In genomic region chr1:22118291-22118992, GRCh38 we compare ENCODE assay signal across 19 cellular contexts. TPM values are rescaled to one million over a fixed set of nuclear protein-coding genes. Genes with fewer than 3 reads are reported as not detected.
DNase-seq lines count a peak whose midpoint lies in the region; ATAC-seq and TF ChIP-seq lines count a peak whose summit lies in the region.
"Had no signal": no experiment of that assay in that cellular context is flagged by ENCODE, and none has a peak within 500 bp of the region (broad histone marks: within the 10 kb centered on the region; RNA-seq: fewer than 3 reads in every experiment).

No MANE protein-coding gene starts in this region.

- peaks cover 16% of the 10 kb centered on the region for H3K4me1 Mint-ChIP-seq in activated T-cell treated with anti-CD3 and anti-CD28 coated beads, Interleukin-2, amount 50 U/mL, for 72 hours (ENCODE audit: low read depth)
- peaks cover 50 to 79% of the 10 kb centered on the region in 2 donors for H3K4me1 Mint-ChIP-seq in stimulated activated naive B cell treated with anti-CD40 and anti-IgM and Interleukin-4, amounts not matched to agents 10 μg/mL and 1 μg/mL and 100 μg/mL, for 72 hours

- no peak overlapping the region for H3K4me3 Mint-ChIP-seq in activated T-cell treated with anti-CD3 and anti-CD28 coated beads, Interleukin-2, amount 50 U/mL, for 72 hours
- peak overlapping the region in 1 of 2 donors; percentile 47 for H3K4me3 Mint-ChIP-seq in stimulated activated naive B cell treated with anti-CD40 and anti-IgM and Interleukin-4, amounts not matched to agents 10 μg/mL and 1 μg/mL and 100 μg/mL, for 72 hours

- H3K4me3 ChIP-seq in OCI-LY3 (ENCODE audit: low read length) (no peak overlapping the region), esophagus (ENCODE audit: low read depth in 1 of 2, low read length in 2 of 2) (no peak overlapping the region)
- H3K4me3 ChIP-seq: A549, adrenal gland, upper lobe of left lung had no signal

- peak overlapping the region; percentile 40 for H3K27ac ChIP-seq in OCI-LY3 (ENCODE audit: low read length)
- H3K27ac ChIP-seq in esophagus (ENCODE audit: low read depth in 2 of 2, low read length in 1 of 2), result peak overlapping the region; percentile 51 to 54
- H3K27ac ChIP-seq: A549, upper lobe of left lung had no signal

- no peak overlapping the region for H3K9ac ChIP-seq in OCI-LY3 (ENCODE audit: low read length)

- H3K36me3 ChIP-seq in OCI-LY3 (replicated peaks; ENCODE audit: low read depth, low read length), result peaks cover 9% of the 10 kb centered on the region
- H3K36me3 ChIP-seq in esophagus (ENCODE audit: control insufficient read depth in 2 of 2, insufficient read depth in 2 of 2, low read length in 1 of 2), result peaks cover 0 to 30% of the 10 kb centered on the region in 2 donors

- ATAC-seq in activated T-cell treated with anti-CD3 and anti-CD28 coated beads, Interleukin-2, amount 50 U/mL, for 72 hours (replicated peaks in 1 of 2), result no peak
- ATAC-seq in stimulated activated naive B cell treated with anti-CD40 and anti-IgM and Interleukin-4, amounts not matched to agents 10 μg/mL and 1 μg/mL and 100 μg/mL, for 72 hours (replicated peaks), result peak in 1 of 2 donors; percentile 9
- no peak for ATAC-seq in HG02623 (IDR thresholded peaks at IDR 0.05; ENCODE audit: unreplicated experiment)
- ATAC-seq: A549 had no signal

- peak overlapping the region; percentile 43 for H3K27ac Mint-ChIP-seq in activated T-cell treated with anti-CD3 and anti-CD28 coated beads, Interleukin-2, amount 50 U/mL, for 72 hours
- H3K27ac Mint-ChIP-seq in stimulated activated naive B cell treated with anti-CD40 and anti-IgM and Interleukin-4, amounts not matched to agents 10 μg/mL and 1 μg/mL and 100 μg/mL, for 72 hours, result peak overlapping the region; percentile 89

- peaks cover 2 to 6% of the 10 kb centered on the region in 2 donors for H3K36me3 Mint-ChIP-seq in activated T-cell treated with anti-CD3 and anti-CD28 coated beads, Interleukin-2, amount 50 U/mL, for 72 hours (ENCODE audit: insufficient read depth in 2 of 2)
- H3K36me3 Mint-ChIP-seq in stimulated activated naive B cell treated with anti-CD40 and anti-IgM and Interleukin-4, amounts not matched to agents 10 μg/mL and 1 μg/mL and 100 μg/mL, for 72 hours, result peaks cover 43 to 61% of the 10 kb centered on the region in 2 donors

- H3K9me3 ChIP-seq in OCI-LY3 (ENCODE audit: insufficient read depth, low read length) (no peaks in the 10 kb centered on the region), esophagus (ENCODE audit: control insufficient read depth in 2 of 2, insufficient read depth in 1 of 2, low read depth in 1 of 2, low read length in 1 of 2) (no peaks in the 10 kb centered on the region)
- H3K9me3 ChIP-seq: A549, adrenal gland, upper lobe of left lung had no signal

- peak overlapping the region; percentile 15; the same call in 1 of the 2 replicates for H3K4me2 ChIP-seq in OCI-LY3 (ENCODE audit: low read length)
- H3K4me2 ChIP-seq: A549 had no signal

- WGBS in esophagus, 2 donors, result 68 to 70% methylated on average over 8 of the region's 8 CpGs

- H3K4me1 ChIP-seq in OCI-LY3 (ENCODE audit: low read length) (peaks cover 54% of the 10 kb centered on the region), esophagus (ENCODE audit: control insufficient read depth in 2 of 2, insufficient read depth in 2 of 2, low read length in 1 of 2) (peaks cover 2 to 35% of the 10 kb centered on the region in 2 donors)
- H3K4me1 ChIP-seq: A549 had no signal

- no peak for DNase-seq in activated T-cell treated with anti-CD3 and anti-CD28 coated beads, Interleukin-2, amount 50 U/mL, for 72 hours
- DNase-seq in activated T-cell treated with anti-CD3 and anti-CD28 coated beads for 4 hours (no peak), OCI-M2 (lab: John Stamatoyannopoulos, UW; ENCODE audit: unreplicated experiment) (no peak), HUDEP-2 (lab: John Stamatoyannopoulos, UW; ENCODE audit: unreplicated experiment in 76 of 76) (no peak)
- DNase-seq in stimulated activated naive B cell treated with anti-CD40 and anti-IgM and Interleukin-4, amounts not matched to agents 10 μg/mL and 1 μg/mL and 100 μg/mL, for 72 hours, result no peak
- DNase-seq: activated CD8-positive, alpha-beta memory T cell treated with anti-CD3 and anti-CD28 coated beads, Interleukin-2, amount 50 U/mL, for 4 hours; adrenal gland; H7; NCI-H1436 treated with DMSO at 0.1 percent for 48 hours; NCI-H345; SHP77; stimulated activated naive CD4-positive, alpha-beta T cell treated with Interleukin-2 at 50 U/mL for 16 hours; T-helper 1 cell; upper lobe of left lung had no signal

- H3K27me3 Mint-ChIP-seq in activated T-cell treated with anti-CD3 and anti-CD28 coated beads, Interleukin-2, amount 50 U/mL, for 72 hours (ENCODE audit: low read depth), result no peaks in the 10 kb centered on the region
- no peaks in the 10 kb centered on the region for H3K27me3 Mint-ChIP-seq in stimulated activated naive B cell treated with anti-CD40 and anti-IgM and Interleukin-4, amounts not matched to agents 10 μg/mL and 1 μg/mL and 100 μg/mL, for 72 hours
- H3K27me3 Mint-ChIP-seq: progenitor cell of endocrine pancreas had no signal

- H3K79me2 ChIP-seq in OCI-LY3 (ENCODE audit: low read length), result no peaks in the 10 kb centered on the region

- no peak for TF ChIP-seq CTCF in OCI-LY3 (IDR thresholded peaks at IDR 0.05; ENCODE audit: low read depth, low read length)

- H2AFZ ChIP-seq in OCI-LY3 (ENCODE audit: low read depth, low read length), result no peak overlapping the region

- H3K9me3 Mint-ChIP-seq in activated T-cell treated with anti-CD3 and anti-CD28 coated beads, Interleukin-2, amount 50 U/mL, for 72 hours, result no peaks in the 10 kb centered on the region
- no peaks in the 10 kb centered on the region for H3K9me3 Mint-ChIP-seq in stimulated activated naive B cell treated with anti-CD40 and anti-IgM and Interleukin-4, amounts not matched to agents 10 μg/mL and 1 μg/mL and 100 μg/mL, for 72 hours

- H3K27me3 ChIP-seq in OCI-LY3 (ENCODE audit: low read depth, low read length) (no peaks in the 10 kb centered on the region), esophagus (ENCODE audit: control insufficient read depth in 1 of 2, insufficient read depth in 2 of 2, low read length in 2 of 2) (no peaks in the 10 kb centered on the region)
- H3K27me3 ChIP-seq: adrenal gland, upper lobe of left lung had no signal

- peaks cover 64% of the 10 kb centered on the region for H4K20me1 ChIP-seq in OCI-LY3 (ENCODE audit: insufficient read depth, low read length)

RNA-seq across cellular contexts. Expression of gene WNT4, which starts 24.5 kb away (rescaled TPM):
- not detected for total RNA-seq in activated T-cell treated with anti-CD3 and anti-CD28 coated beads, Interleukin-2, amount 50 U/mL, for 72 hours
- 10 to 100 TPM in 1 of 2 donors, 1 to 10 TPM in 1; 9.4 to 15.6 TPM for polyA plus RNA-seq in esophagus
